Comparison of ENCODE assay signal across 28 cellular contexts in the genomic region with DNA sequence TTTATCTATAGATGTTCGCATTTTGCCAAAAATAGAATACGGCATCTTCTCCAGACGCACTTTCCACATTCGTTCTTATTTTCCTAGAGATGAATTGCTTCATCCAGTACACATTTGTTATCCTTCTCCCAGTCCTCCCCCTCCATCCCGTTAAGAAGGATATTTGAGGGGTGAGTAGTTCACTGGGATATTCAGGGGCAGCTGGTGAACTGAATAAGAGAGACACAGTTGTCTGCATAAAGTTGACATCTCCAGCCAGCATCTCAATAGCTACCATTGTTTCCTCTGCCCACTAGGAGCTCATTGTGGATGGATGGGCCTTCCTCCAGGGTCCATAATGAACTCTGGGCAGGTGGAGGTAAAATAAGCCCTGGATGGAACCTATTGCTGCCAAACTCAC.
DNase-seq lines count a peak whose midpoint lies in the region; ATAC-seq and TF ChIP-seq lines count a peak whose summit lies in the region.
"Had no signal": no experiment of that assay in that cellular context is flagged by ENCODE, and none has a peak within 500 bp of the region (broad histone marks: within the 10 kb centered on the region; RNA-seq: fewer than 3 reads in every experiment).

No MANE protein-coding gene starts in this region.

- H3K9me3 ChIP-seq in BE2C (no peaks in the 10 kb centered on the region), endodermal cell (ENCODE audit: control insufficient read depth, low read length) (no peaks in the 10 kb centered on the region)
- H3K9me3 ChIP-seq: left lung, MG63, pancreas, SJSA1, tibial nerve had no signal

- no peak overlapping the region for H3K4me3 Mint-ChIP-seq in endodermal cell
- H3K4me3 Mint-ChIP-seq: activated CD4-positive, alpha-beta T cell treated with anti-CD3 and anti-CD28 coated beads for 36 hours; activated CD8-positive, alpha-beta T cell treated with anti-CD3 and anti-CD28 coated beads for 36 hours; CD4-positive, alpha-beta memory T cell; mesothelial cell of epicardium; nephron had no signal

- H3K36me3 Mint-ChIP-seq in endodermal cell (ENCODE audit: low read depth) = no peaks in the 10 kb centered on the region
- H3K36me3 Mint-ChIP-seq: CD4-positive, alpha-beta memory T cell; mesothelial cell of epicardium had no signal

- no peaks in the 10 kb centered on the region for H3K36me3 ChIP-seq in BE2C
- H3K36me3 ChIP-seq in endodermal cell (ENCODE audit: control insufficient read depth, insufficient read depth, low read length) = no peaks in the 10 kb centered on the region
- H3K36me3 ChIP-seq: left lung, MG63, pancreas, SJSA1, tibial nerve had no signal

- H3K27me3 Mint-ChIP-seq in endodermal cell (ENCODE audit: insufficient read depth) = no peaks in the 10 kb centered on the region
- H3K27me3 Mint-ChIP-seq: activated CD4-positive, alpha-beta T cell treated with anti-CD3 and anti-CD28 coated beads for 36 hours; activated CD8-positive, alpha-beta T cell treated with anti-CD3 and anti-CD28 coated beads for 36 hours had no signal

- no peak for ATAC-seq in HG03571 (IDR thresholded peaks at IDR 0.05; ENCODE audit: unreplicated experiment)
- ATAC-seq in HG02623 (IDR thresholded peaks at IDR 0.05; ENCODE audit: unreplicated experiment) = no peak
- ATAC-seq in HG03139 (IDR thresholded peaks at IDR 0.05; ENCODE audit: unreplicated experiment) = no peak
- ATAC-seq: activated CD4-positive, alpha-beta T cell treated with anti-CD3 and anti-CD28 coated beads for 36 hours; activated CD8-positive, alpha-beta T cell treated with anti-CD3 and anti-CD28 coated beads for 36 hours; left lung had no signal

- no peak overlapping the region for H3K9ac ChIP-seq in endodermal cell (ENCODE audit: extremely low read depth, low read length, poor library complexity, severe bottlenecking)

- H3K4me1 Mint-ChIP-seq in endodermal cell = no peaks in the 10 kb centered on the region
- H3K4me1 Mint-ChIP-seq: activated CD4-positive, alpha-beta T cell treated with anti-CD3 and anti-CD28 coated beads for 36 hours; CD4-positive, alpha-beta memory T cell had no signal

- H3K27ac Mint-ChIP-seq in endodermal cell = no peak overlapping the region
- H3K27ac Mint-ChIP-seq: activated CD4-positive, alpha-beta T cell treated with anti-CD3 and anti-CD28 coated beads for 36 hours; activated CD8-positive, alpha-beta T cell treated with anti-CD3 and anti-CD28 coated beads for 36 hours; CD4-positive, alpha-beta memory T cell; mesothelial cell of epicardium had no signal

- no peak overlapping the region for H3K4me3 ChIP-seq in BE2C (ENCODE audit: low read depth, low read length)
- H3K4me3 ChIP-seq in endodermal cell (ENCODE audit: low read length) = no peak overlapping the region
- H3K4me3 ChIP-seq: left lung, MG63, pancreas, SJSA1, tibial nerve had no signal

- no peak for DNase-seq in BE2C
- peak; percentile 20 for DNase-seq in NCI-H69 (lab: John Stamatoyannopoulos, UW)
- no peak for DNase-seq in endodermal cell
- peak; percentile 68 for DNase-seq in myocyte (ENCODE audit: low read depth)
- DNase-seq in NCI-H2196 (lab: John Stamatoyannopoulos, UW; ENCODE audit: unreplicated experiment) = no peak
- DNase-seq: activated CD4-positive, alpha-beta T cell treated with anti-CD3 and anti-CD28 coated beads for 36 hours; activated CD8-positive, alpha-beta T cell treated with anti-CD3 and anti-CD28 coated beads for 36 hours; activated naive CD4-positive, alpha-beta T cell treated with anti-CD3 and anti-CD28 coated beads, Interleukin-2, amount 50 U/mL, for 16 hours; amniotic stem cell; CD4-positive, alpha-beta memory T cell; islet precursor cell; KBM-7; left lung; MG63; NCI-H2029 treated with DMSO at 0.1 percent for 48 hours; NCI-H226; pancreas; RPMI8226; stimulated activated CD4-positive, alpha-beta T cell treated with anti-CD3 and anti-CD28 coated beads, Interleukin-4, amount 100 ng/mL, for 1 hour; T1000 had no signal

- peaks cover 12% of the 10 kb centered on the region; the same call in 1 of the 2 replicates for H3K4me1 ChIP-seq in BE2C
- H3K4me1 ChIP-seq in endodermal cell (ENCODE audit: control insufficient read depth, insufficient read depth, low read length) = no peaks in the 10 kb centered on the region
- H3K4me1 ChIP-seq: left lung, pancreas, SJSA1 had no signal

- H3K27me3 ChIP-seq in BE2C (no peaks in the 10 kb centered on the region), endodermal cell (ENCODE audit: control insufficient read depth, insufficient read depth, low read length, poor library complexity, severe bottlenecking) (no peaks in the 10 kb centered on the region)
- H3K27me3 ChIP-seq: left lung, MG63, pancreas, SJSA1, tibial nerve had no signal

- no peaks in the 10 kb centered on the region for H3K9me3 Mint-ChIP-seq in endodermal cell
- H3K9me3 Mint-ChIP-seq: activated CD8-positive, alpha-beta T cell treated with anti-CD3 and anti-CD28 coated beads for 36 hours; mesothelial cell of epicardium had no signal

- peak overlapping the region; percentile 29 for H3K27ac ChIP-seq in endodermal cell (ENCODE audit: low read depth, low read length)
- H3K27ac ChIP-seq: left lung, pancreas, SJSA1, tibial nerve, VCaP had no signal

- TF ChIP-seq CTCF in BE2C (IDR thresholded peaks at IDR 0.05; ENCODE audit: low read depth, low read length) (peak; percentile 3; the same call in 1 of the 2 replicates), endodermal cell (conservative IDR thresholded peaks at IDR 0.05) (no peak)

- 86 to 94% methylated on average over 1 to 5 of the region's 5 CpGs for WGBS in endodermal cell (ENCODE audit: insufficient coverage in 1 of 2, insufficient read length in 1 of 2), 2 experiments

Comparison
In these comparisons a context has a peak if more than half of its experiments do, and no peak if none do; other contexts are left out.
1. DNase-seq: peak in NCI-H69 (single experiment) and myocyte (single experiment); none in BE2C (single experiment), endodermal cell (single experiment) and NCI-H2196 (single experiment).